ENCODE assay signal across 26 cellular contexts in genomic region chr22:50083462-50084081, GRCh38. TPM values are rescaled to one million over a fixed set of nuclear protein-coding genes. Genes with fewer than 3 reads are reported as not detected.
DNase-seq lines count a peak whose midpoint lies in the region; ATAC-seq and TF ChIP-seq lines count a peak whose summit lies in the region.
"Had no signal": no experiment of that assay in that cellular context is flagged by ENCODE, and none has a peak within 500 bp of the region (broad histone marks: within the 10 kb centered on the region; RNA-seq: fewer than 3 reads in every experiment).

No MANE protein-coding gene starts in this region.

- H3K9me3 ChIP-seq in SK-N-SH, result no peaks in the 10 kb centered on the region
- no peaks in the 10 kb centered on the region for H3K9me3 ChIP-seq in Panc1 (ENCODE audit: control insufficient read depth, insufficient read depth, low read depth, low read length)
- H3K9me3 ChIP-seq in endodermal cell (ENCODE audit: control insufficient read depth, low read length), result no peaks in the 10 kb centered on the region
- H3K9me3 ChIP-seq in trophoblast cell (ENCODE audit: insufficient read depth, low read depth, low read length), result peaks cover 5% of the 10 kb centered on the region
- H3K9me3 ChIP-seq: BE2C, upper lobe of left lung had no signal

- intact Hi-C loops in Panc1 (cut with micrococcal nuclease; ENCODE audit: unreplicated experiment), result no loop called here

- peaks cover 10% of the 10 kb centered on the region for H3K79me1 ChIP-seq in trophoblast cell (ENCODE audit: low read length)

- peak overlapping the region; percentile 34 for H2BK12ac ChIP-seq in trophoblast cell (ENCODE audit: low read length)

- no peak overlapping the region for H3K23ac ChIP-seq in trophoblast cell (ENCODE audit: low read length)

- H4K8ac ChIP-seq in trophoblast cell (ENCODE audit: low read depth, low read length), result peak overlapping the region; percentile 4

- H3K4me3 ChIP-seq in SK-N-SH (ENCODE audit: low read depth in 2 of 2, low read length in 1 of 2) (no peak overlapping the region), Panc1 (ENCODE audit: low read depth in 2 of 2, low read length in 2 of 2) (no peak overlapping the region), endodermal cell (ENCODE audit: low read length) (no peak overlapping the region), trophoblast cell (ENCODE audit: low read depth, low read length) (no peak overlapping the region)
- H3K4me3 ChIP-seq: GM23248, lung, upper lobe of left lung had no signal

- TF ChIP-seq CTCF in SK-N-SH (IDR thresholded peaks at IDR 0.05), result no peak
- TF ChIP-seq CTCF in Panc1 (IDR thresholded peaks at IDR 0.05), result no peak
- TF ChIP-seq CTCF in endodermal cell (conservative IDR thresholded peaks at IDR 0.05), result no peak

- peak overlapping the region; percentile 62 for H4K91ac ChIP-seq in trophoblast cell (ENCODE audit: low read depth, low read length)

- no peak overlapping the region for H3K4me3 Mint-ChIP-seq in endodermal cell
- no peak overlapping the region for H3K4me3 Mint-ChIP-seq in activated T-cell treated with anti-CD3 and anti-CD28 coated beads, Interleukin-2, amount 50 U/mL, for 4 hours
- H3K4me3 Mint-ChIP-seq: activated CD4-positive, alpha-beta T cell treated with anti-CD3 and anti-CD28 coated beads, Interleukin-2, amount 10 ng/mL, durations not matched to agents 24 days and 14 days; IgD-negative memory B cell had no signal

- H3K18ac ChIP-seq in trophoblast cell (ENCODE audit: low read length), result peak overlapping the region; percentile 26

- H3K4me2 ChIP-seq in SK-N-SH (no peak overlapping the region), trophoblast cell (ENCODE audit: low read length) (no peak overlapping the region)

- no peak for TF ChIP-seq RAD21 in SK-N-SH (IDR thresholded peaks at IDR 0.05; ENCODE audit: low read length)

- in situ Hi-C loops in Panc1 (cut with HindIII; ENCODE audit: low pct_unique_long_range_greater_than_20kb, low sequenced_read_pairs), result no loop called here

- H3K79me2 ChIP-seq in SK-N-SH (ENCODE audit: insufficient read depth) (no peaks in the 10 kb centered on the region), trophoblast cell (ENCODE audit: control insufficient read depth, insufficient read depth, low read length, poor library complexity) (no peaks in the 10 kb centered on the region)

- H4K20me1 ChIP-seq in SK-N-SH (ENCODE audit: insufficient read depth), result no peaks in the 10 kb centered on the region

- no peak overlapping the region for H3K4ac ChIP-seq in trophoblast cell (ENCODE audit: low read depth, low read length)

- CTCF ChIA-PET in SK-N-SH (lab: Yijun Ruan, JAX), result interaction anchor here (1.8 kb wide), 1 partner anchor 10 kb away, joined by 4 read pairs; no protein-coding TSS in a partner anchor
- CTCF ChIA-PET in Panc1 (lab: Charles Lee), result no interaction called here

- peak overlapping the region; percentile 11 for H2AK5ac ChIP-seq in trophoblast cell (ENCODE audit: low read length)

- ATAC-seq in SK-N-SH treated with all-trans-retinoic acid at 6 μM for 48 hours (no peak), Panc1 (0 out of 2 replicates have a peak, but pooled peaks have one; percentile 33), GM18868 (IDR thresholded peaks at IDR 0.05; ENCODE audit: unreplicated experiment) (no peak)
- ATAC-seq in activated T-cell treated with anti-CD3 and anti-CD28 coated beads, Interleukin-2, amount 50 U/mL, for 4 hours, result no peak
- ATAC-seq: stimulated activated naive CD8-positive, alpha-beta T cell treated with anti-CD3 and anti-CD28 coated beads, Interleukin-15, Interleukin-2, amounts not matched to agents 100 U/mL and 50 U/mL, for 24 hours had no signal

- H2AFZ ChIP-seq in SK-N-SH (ENCODE audit: low read depth), result no peak overlapping the region
- H2AFZ ChIP-seq in trophoblast cell (ENCODE audit: insufficient read depth, low read length, poor library complexity), result no peak overlapping the region
- H2AFZ ChIP-seq: GM23248 had no signal

- POLR2A ChIA-PET in SK-N-SH (lab: Yijun Ruan, JAX), result no interaction called here
- POLR2A ChIA-PET in Panc1 (lab: Charles Lee), result no interaction called here

- 48% methylated on average over 6 of the region's 18 CpGs for WGBS in SK-N-SH (ENCODE audit: low lambda C conversion rate)
- 88 to 91% methylated on average over 14 to 18 of the region's 18 CpGs for WGBS in endodermal cell (ENCODE audit: insufficient coverage in 1 of 2, insufficient read length in 1 of 2), 2 experiments
- WGBS in trophoblast cell (ENCODE audit: extremely low coverage, insufficient coverage, insufficient read length), result no CpG with 5 or more reads among the region's 18 CpGs

- H3K36me3 ChIP-seq in SK-N-SH (replicated peaks in 1 of 2; ENCODE audit: control insufficient read depth in 1 of 2, insufficient read depth in 2 of 2, low read length in 1 of 2) (no peaks in the 10 kb centered on the region), Panc1 (ENCODE audit: control insufficient read depth, insufficient read depth, low read length) (no peaks in the 10 kb centered on the region), endodermal cell (ENCODE audit: control insufficient read depth, insufficient read depth, low read length) (no peaks in the 10 kb centered on the region), trophoblast cell (ENCODE audit: control insufficient read depth in 1 of 2, insufficient read depth in 2 of 2, low read length in 2 of 2) (no peaks in the 10 kb centered on the region)
- H3K36me3 ChIP-seq: BE2C, upper lobe of left lung had no signal

- peaks cover 5% of the 10 kb centered on the region for H3K4me1 Mint-ChIP-seq in endodermal cell
- H3K4me1 Mint-ChIP-seq in activated T-cell treated with anti-CD3 and anti-CD28 coated beads, Interleukin-2, amount 50 U/mL, for 4 hours (ENCODE audit: low read depth), result no peaks in the 10 kb centered on the region

- H3K4me1 ChIP-seq in SK-N-SH (ENCODE audit: control insufficient read depth in 1 of 2, insufficient read depth in 2 of 2, low read depth in 1 of 2, low read length in 1 of 2), result peaks cover 0 to 16% of the 10 kb centered on the region in 2 experiments; a peak in 1 of 4 replicates
- no peaks in the 10 kb centered on the region for H3K4me1 ChIP-seq in Panc1 (ENCODE audit: control insufficient read depth, insufficient read depth, low read length)
- no peaks in the 10 kb centered on the region for H3K4me1 ChIP-seq in endodermal cell (ENCODE audit: control insufficient read depth, insufficient read depth, low read length)
- peaks cover 18 to 22% of the 10 kb centered on the region in 2 experiments for H3K4me1 ChIP-seq in trophoblast cell (ENCODE audit: control insufficient read depth in 1 of 2, insufficient read depth in 2 of 2, low read length in 2 of 2)
- H3K4me1 ChIP-seq: BE2C had no signal

- no peaks in the 10 kb centered on the region for H3K9me2 ChIP-seq in SK-N-SH

- no peak overlapping the region for H3K27ac Mint-ChIP-seq in endodermal cell
- H3K27ac Mint-ChIP-seq: activated CD4-positive, alpha-beta T cell treated with anti-CD3 and anti-CD28 coated beads, Interleukin-2, amount 10 ng/mL, durations not matched to agents 24 days and 14 days; IgD-negative memory B cell had no signal

- no peak for TF ChIP-seq EP300 in SK-N-SH (IDR thresholded peaks at IDR 0.05; ENCODE audit: borderline replicate concordance in 1 of 2, low read depth in 1 of 2, low read length in 1 of 2)

- H3K9ac ChIP-seq in SK-N-SH, result no peak overlapping the region
- no peak overlapping the region for H3K9ac ChIP-seq in endodermal cell (ENCODE audit: extremely low read depth, low read length, poor library complexity, severe bottlenecking)
- no peak overlapping the region for H3K9ac ChIP-seq in trophoblast cell (ENCODE audit: low read length)
- H3K9ac ChIP-seq: GM23248 had no signal

- peak overlapping the region; percentile 49 for H2BK120ac ChIP-seq in trophoblast cell (ENCODE audit: insufficient read depth, low read length, poor library complexity)

- H3K27ac ChIP-seq in SK-N-SH (ENCODE audit: low read depth in 2 of 2, low read length in 1 of 2) (no peak overlapping the region; a peak in 1 of 4 replicates), Panc1 (ENCODE audit: low read length) (no peak overlapping the region), endodermal cell (ENCODE audit: low read depth, low read length) (no peak overlapping the region), trophoblast cell (ENCODE audit: low read depth, low read length) (peak overlapping the region; percentile 25)
- H3K27ac ChIP-seq: 22Rv1, GM23248, upper lobe of left lung had no signal

- no peaks in the 10 kb centered on the region for H3K9me3 Mint-ChIP-seq in endodermal cell
- H3K9me3 Mint-ChIP-seq in activated T-cell treated with anti-CD3 and anti-CD28 coated beads, Interleukin-2, amount 50 U/mL, for 4 hours, result peaks cover 7% of the 10 kb centered on the region

- BruUV-seq in Panc1 (replicated peaks; lab: Mats Ljungman, UMichigan), result no TSS peak

- no peaks in the 10 kb centered on the region for H3F3A ChIP-seq in SK-N-SH (replicated peaks; ENCODE audit: insufficient read depth)

- peak overlapping the region; percentile 15 for H3K14ac ChIP-seq in trophoblast cell (ENCODE audit: low read length)

- no peaks in the 10 kb centered on the region; the same call in 1 of the 2 replicates for H3K27me3 ChIP-seq in SK-N-SH (ENCODE audit: insufficient read depth)
- H3K27me3 ChIP-seq in Panc1 (ENCODE audit: control insufficient read depth, insufficient read depth, low read length), result no peaks in the 10 kb centered on the region
- no peaks in the 10 kb centered on the region for H3K27me3 ChIP-seq in endodermal cell (ENCODE audit: control insufficient read depth, insufficient read depth, low read length, poor library complexity, severe bottlenecking)
- H3K27me3 ChIP-seq in trophoblast cell (ENCODE audit: insufficient read depth, low read length), result no peaks in the 10 kb centered on the region
- H3K27me3 ChIP-seq: BE2C, upper lobe of left lung had no signal

- H3K27me3 Mint-ChIP-seq in endodermal cell (ENCODE audit: insufficient read depth), result peaks cover 7% of the 10 kb centered on the region
- peaks cover 29% of the 10 kb centered on the region for H3K27me3 Mint-ChIP-seq in activated T-cell treated with anti-CD3 and anti-CD28 coated beads, Interleukin-2, amount 50 U/mL, for 4 hours (ENCODE audit: low read depth)

- no peak overlapping the region for H2BK5ac ChIP-seq in trophoblast cell (ENCODE audit: low read depth, low read length, poor library complexity)

- DNase-seq in SK-N-SH, result peak; percentile 58
- no peak for DNase-seq in Panc1 (ENCODE audit: low read depth, low spot score)
- DNase-seq in endodermal cell, result peak; percentile 41
- no peak for DNase-seq in trophoblast cell
- no peak for DNase-seq in HK-2 (ENCODE audit: unreplicated experiment)
- DNase-seq in activated T-cell treated with anti-CD3 and anti-CD28 coated beads, Interleukin-2, amount 50 U/mL, for 4 hours, result no peak
- DNase-seq: activated CD4-positive, alpha-beta T cell treated with anti-CD3 and anti-CD28 coated beads, Interleukin-2, amount 10 ng/mL, durations not matched to agents 24 days and 14 days; activated CD8-positive, alpha-beta memory T cell treated with anti-CD3 and anti-CD28 coated beads, Interleukin-2, amount 50 U/mL, for 4 hours; activated effector memory CD4-positive, alpha-beta T cell treated with Interleukin-2 at 50 U/mL for 16 hours; BE2C; effector CD4-positive, alpha-beta T cell; GM23248; NCI-H187; NCI-H2227 treated with DMSO at 0.1 percent for 48 hours; NCI-H82; stimulated activated CD4-positive, alpha-beta T cell treated with anti-CD3 and anti-CD28 coated beads, Interleukin-1b, Interleukin-23, amount 100 ng/mL, for 48 hours; stimulated activated naive CD8-positive, alpha-beta T cell treated with anti-CD3 and anti-CD28 coated beads, Interleukin-15, Interleukin-2, amounts not matched to agents 100 U/mL and 50 U/mL, for 24 hours had no signal

- no peaks in the 10 kb centered on the region for H3K36me3 Mint-ChIP-seq in endodermal cell (ENCODE audit: low read depth)
- no peaks in the 10 kb centered on the region for H3K36me3 Mint-ChIP-seq in activated T-cell treated with anti-CD3 and anti-CD28 coated beads, Interleukin-2, amount 50 U/mL, for 4 hours (ENCODE audit: insufficient read depth)
- H3K36me3 Mint-ChIP-seq: IgD-negative memory B cell had no signal

- no peak overlapping the region for H4K12ac ChIP-seq in trophoblast cell (ENCODE audit: low read depth, low read length)

RNA-seq across cellular contexts. Expression of gene MLC1, which starts 1.7 kb away (rescaled TPM):
- not detected in 2 replicates for polyA plus RNA-seq in SK-N-SH (2012; rRNA removed)
- 0.01 TPM in 1 of 2 replicates, not detected in the other for polyA plus RNA-seq in SK-N-SH (2012; cell fraction: cytosol; rRNA removed)
- polyA plus RNA-seq in SK-N-SH (2012; cell fraction: nucleus; rRNA removed), result not detected in 2 replicates
- total RNA-seq in Panc1 (2021; ENCODE audit: unreplicated experiment), result not detected
- polyA plus RNA-seq in Panc1 (2012; ENCODE audit: insufficient read length), result not detected
- under 1 TPM in 1 of 2 donors, not detected in 1; 0.18 TPM for total RNA-seq in endodermal cell
- polyA plus RNA-seq in endodermal cell (2013, experiment 1 of 2), result 1.8 TPM
- 2.2 TPM for polyA plus RNA-seq in endodermal cell (2013, experiment 2 of 2)
- polyA plus RNA-seq in trophoblast cell (2013), result 0.22 and 0.28 TPM in 2 replicates
- total RNA-seq in activated T-cell treated with anti-CD3 and anti-CD28 coated beads, Interleukin-2, amount 50 U/mL, for 4 hours, result under 1 TPM; 0.13 to 0.87 (median 0.38) TPM
- total RNA-seq: activated CD4-positive, alpha-beta T cell treated with anti-CD3 and anti-CD28 coated beads, Interleukin-2, amount 10 ng/mL, durations not matched to agents 24 days and 14 days; GM23248; myocyte; osteocyte had no signal
- polyA plus RNA-seq: fibroblast of lung, GM23248 had no signal

RNA-seq across cellular contexts. Expression of gene MOV10L1, which starts 6.2 kb away (rescaled TPM):
- polyA plus RNA-seq in SK-N-SH (2012; rRNA removed), result 2.1 and 3.0 TPM in 2 replicates
- polyA plus RNA-seq in SK-N-SH (2012; cell fraction: cytosol; rRNA removed), result 0.59 and 0.94 TPM in 2 replicates
- polyA plus RNA-seq in SK-N-SH (2012; cell fraction: nucleus; rRNA removed), result 19.6 and 23.9 TPM in 2 replicates
- total RNA-seq in Panc1 (2021; ENCODE audit: unreplicated experiment) (0.10 TPM), endodermal cell (under 1 TPM in 1 of 2 donors, not detected in 1; 0.31 TPM)
- not detected for polyA plus RNA-seq in Panc1 (2012; ENCODE audit: insufficient read length)
- polyA plus RNA-seq in endodermal cell (2013, experiment 1 of 2), result 0.14 TPM
- not detected for polyA plus RNA-seq in endodermal cell (2013, experiment 2 of 2)
- 0.14 and 0.25 TPM in 2 replicates for polyA plus RNA-seq in trophoblast cell (2013)
- total RNA-seq in activated T-cell treated with anti-CD3 and anti-CD28 coated beads, Interleukin-2, amount 50 U/mL, for 4 hours, result not detected
- total RNA-seq: activated CD4-positive, alpha-beta T cell treated with anti-CD3 and anti-CD28 coated beads, Interleukin-2, amount 10 ng/mL, durations not matched to agents 24 days and 14 days; GM23248 had no signal
- polyA plus RNA-seq: GM23248, IgD-negative memory B cell had no signal

RNA-seq across cellular contexts. Expression of gene TTLL8, which starts 25.5 kb away (rescaled TPM):
- polyA plus RNA-seq in SK-N-SH (2012; rRNA removed), result not detected in 2 replicates
- not detected in 2 replicates for polyA plus RNA-seq in SK-N-SH (2012; cell fraction: cytosol; rRNA removed)
- polyA plus RNA-seq in SK-N-SH (2012; cell fraction: nucleus; rRNA removed), result not detected in 2 replicates
- not detected for total RNA-seq in Panc1 (2021; ENCODE audit: unreplicated experiment)
- not detected for polyA plus RNA-seq in Panc1 (2012; ENCODE audit: insufficient read length)
- total RNA-seq in endodermal cell, result under 1 TPM in 1 of 2 donors, not detected in 1; 0.20 TPM
- polyA plus RNA-seq in endodermal cell (2013, experiment 1 of 2), result 0.11 TPM
- not detected for polyA plus RNA-seq in endodermal cell (2013, experiment 2 of 2)
- polyA plus RNA-seq in trophoblast cell (2013), result not detected in 2 replicates
- not detected for total RNA-seq in activated T-cell treated with anti-CD3 and anti-CD28 coated beads, Interleukin-2, amount 50 U/mL, for 4 hours
- total RNA-seq: activated CD4-positive, alpha-beta T cell treated with anti-CD3 and anti-CD28 coated beads, Interleukin-2, amount 10 ng/mL, durations not matched to agents 24 days and 14 days; fibroblast of lung; GM23248; lung; myocyte; osteocyte; upper lobe of left lung had no signal
- polyA plus RNA-seq: fibroblast of lung, GM23248, IgD-negative memory B cell, lung had no signal

Comparison
In these comparisons a context has a peak if more than half of its experiments do, and no peak if none do; other contexts are left out.
1. DNase-seq: peak in SK-N-SH (single experiment) and endodermal cell (single experiment); none in Panc1 (single experiment), trophoblast cell (0 of 2), HK-2 (single experiment) and activated T-cell treated with anti-CD3 and anti-CD28 coated beads, Interleukin-2, amount 50 U/mL, for 4 hours (single experiment).